Comparison of ENCODE assay signal across 16 cellular contexts in genomic region chr4:153933851-153934688, GRCh38.
A peak's percentile ranks its signal among the peaks of the same experiment; 100 is the strongest.
DNase-seq lines count a peak whose midpoint lies in the region; ATAC-seq and TF ChIP-seq lines count a peak whose summit lies in the region.
"Had no signal": no experiment of that assay in that cellular context is flagged by ENCODE, and none has a peak within 500 bp of the region (broad histone marks: within the 10 kb centered on the region; RNA-seq: fewer than 3 reads in every experiment).

No MANE protein-coding gene starts in this region.

- no peaks in the 10 kb centered on the region for H3K36me3 ChIP-seq in breast epithelium
- H3K36me3 ChIP-seq in trophoblast cell (ENCODE audit: control insufficient read depth in 1 of 2, insufficient read depth in 2 of 2, low read length in 2 of 2), result no peaks in the 10 kb centered on the region
- H3K36me3 ChIP-seq in effector memory CD4-positive, alpha-beta T cell (ENCODE audit: control insufficient read depth, insufficient read depth, low read length), result no peaks in the 10 kb centered on the region
- H3K36me3 ChIP-seq in right atrium auricular region, result no peaks in the 10 kb centered on the region

- no peaks in the 10 kb centered on the region for H3K27me3 Mint-ChIP-seq in MCF 10A (ENCODE audit: insufficient read depth, unreplicated experiment)

- peak overlapping the region; percentile 10 for H3K4me2 ChIP-seq in trophoblast cell (ENCODE audit: low read length)
- H3K4me2 ChIP-seq: hepatocyte had no signal

- H3K9me3 ChIP-seq in breast epithelium (no peaks in the 10 kb centered on the region), trophoblast cell (ENCODE audit: insufficient read depth, low read depth, low read length) (no peaks in the 10 kb centered on the region), right atrium auricular region (no peaks in the 10 kb centered on the region)
- H3K9me3 ChIP-seq in effector memory CD4-positive, alpha-beta T cell (ENCODE audit: control insufficient read depth, low read length), result no peaks in the 10 kb centered on the region

- peak overlapping the region; percentile 26 for H3K4ac ChIP-seq in trophoblast cell (ENCODE audit: low read depth, low read length)

- peak overlapping the region; percentile 58 for H2BK5ac ChIP-seq in trophoblast cell (ENCODE audit: low read depth, low read length, poor library complexity)

- POLR2A ChIA-PET in MCF 10A (lab: Yijun Ruan, JAX), result interaction anchor here (1.0 to 1.7 kb wide), 2 partner anchors 10 to 16 kb away, joined by 3 to 4 read pairs; no protein-coding TSS in a partner anchor

- H3K36me3 Mint-ChIP-seq in MCF 10A (ENCODE audit: insufficient read depth, unreplicated experiment), result no peaks in the 10 kb centered on the region

- no peak overlapping the region for H3K4me3 Mint-ChIP-seq in MCF 10A (ENCODE audit: unreplicated experiment)
- H3K4me3 Mint-ChIP-seq: effector memory CD8-positive, alpha-beta T cell had no signal

- H2AK5ac ChIP-seq in trophoblast cell (ENCODE audit: low read length), result no peak overlapping the region

- H3K4me3 ChIP-seq in breast epithelium (peak overlapping the region in 1 of 3 donors; percentile 13), fibroblast of mammary gland (ENCODE audit: control insufficient read depth, low read depth, low read length) (no peak overlapping the region), trophoblast cell (ENCODE audit: low read depth, low read length) (no peak overlapping the region), right atrium auricular region (no peak overlapping the region)
- no peak overlapping the region for H3K4me3 ChIP-seq in effector memory CD4-positive, alpha-beta T cell (ENCODE audit: insufficient read depth, low read depth, low read length, poor library complexity, severe bottlenecking)
- H3K4me3 ChIP-seq: hepatocyte, lung, SK-N-MC had no signal

- H4K91ac ChIP-seq in trophoblast cell (ENCODE audit: low read depth, low read length), result peak overlapping the region; percentile 78

- H3K4me1 Mint-ChIP-seq in MCF 10A (ENCODE audit: insufficient read depth, unreplicated experiment), result peaks cover 7% of the 10 kb centered on the region

- BruUV-seq in MCF 10A (replicated peaks; lab: Mats Ljungman, UMichigan), result no TSS peak

- H4K8ac ChIP-seq in trophoblast cell (ENCODE audit: low read depth, low read length), result peak overlapping the region; percentile 37

- no peaks in the 10 kb centered on the region for H3K9me3 Mint-ChIP-seq in MCF 10A (ENCODE audit: unreplicated experiment)
- H3K9me3 Mint-ChIP-seq: effector memory CD8-positive, alpha-beta T cell had no signal

- no peak for TF ChIP-seq POLR2A in breast epithelium (IDR thresholded peaks at IDR 0.05)

- no CpG with 5 or more reads among the region's 9 CpGs for WGBS in trophoblast cell (ENCODE audit: extremely low coverage, insufficient coverage, insufficient read length)

- H3K27ac ChIP-seq in breast epithelium (peak overlapping the region; percentile 78 to 92), trophoblast cell (ENCODE audit: low read depth, low read length) (peak overlapping the region; percentile 63), right atrium auricular region (peak overlapping the region in 1 of 2 donors; percentile 19)
- H3K27ac ChIP-seq in effector memory CD4-positive, alpha-beta T cell (ENCODE audit: insufficient read depth, low read length, poor library complexity, severe bottlenecking), result no peak overlapping the region
- H3K27ac ChIP-seq: 22Rv1, hepatocyte, SK-N-MC had no signal

- H2BK12ac ChIP-seq in trophoblast cell (ENCODE audit: low read length), result peak overlapping the region; percentile 89

- no peak overlapping the region for H3K27ac Mint-ChIP-seq in MCF 10A (ENCODE audit: low read depth, unreplicated experiment)
- H3K27ac Mint-ChIP-seq: effector memory CD8-positive, alpha-beta T cell had no signal

- H3K23ac ChIP-seq in trophoblast cell (ENCODE audit: low read length), result no peak overlapping the region

- peak overlapping the region; percentile 71 for H3K18ac ChIP-seq in trophoblast cell (ENCODE audit: low read length)

- peak overlapping the region; percentile 34 for H2BK120ac ChIP-seq in trophoblast cell (ENCODE audit: insufficient read depth, low read length, poor library complexity)

- H3K27me3 ChIP-seq in breast epithelium, result no peaks in the 10 kb centered on the region
- H3K27me3 ChIP-seq in trophoblast cell (ENCODE audit: insufficient read depth, low read length), result no peaks in the 10 kb centered on the region
- H3K27me3 ChIP-seq in effector memory CD4-positive, alpha-beta T cell (replicated peaks; ENCODE audit: control insufficient read depth, insufficient read depth, low read length, poor library complexity, severe bottlenecking), result no peaks in the 10 kb centered on the region
- no peaks in the 10 kb centered on the region for H3K27me3 ChIP-seq in right atrium auricular region
- H3K27me3 ChIP-seq: hepatocyte had no signal

- no peak for ATAC-seq in GM19395 (IDR thresholded peaks at IDR 0.05; ENCODE audit: unreplicated experiment)
- ATAC-seq: effector memory CD8-positive, alpha-beta T cell; stimulated activated naive CD8-positive, alpha-beta T cell treated with anti-CD3 and anti-CD28 coated beads, Interleukin-15, Interleukin-2, amounts not matched to agents 100 U/mL and 50 U/mL, for 24 hours had no signal

- intact Hi-C loops in breast epithelium (cut with DNase I; ENCODE audit: low total_unique reads) (no loop called here), MCF 10A (cut with micrococcal nuclease) (no loop called here)

- peaks cover 5% of the 10 kb centered on the region for H3K79me1 ChIP-seq in trophoblast cell (ENCODE audit: low read length)

- TF ChIP-seq CTCF in breast epithelium (IDR thresholded peaks at IDR 0.05) (no peak), MCF 10A (IDR thresholded peaks at IDR 0.05; ENCODE audit: unreplicated experiment) (no peak), fibroblast of mammary gland (conservative IDR thresholded peaks at IDR 0.05; ENCODE audit: control insufficient read depth, insufficient read depth, low read depth, low read length) (no peak), right atrium auricular region (IDR thresholded peaks at IDR 0.05) (no peak)

- H3K79me2 ChIP-seq in trophoblast cell (ENCODE audit: control insufficient read depth, insufficient read depth, low read length, poor library complexity), result no peaks in the 10 kb centered on the region
- H3K79me2 ChIP-seq: hepatocyte had no signal

- CTCF ChIA-PET in MCF 10A (lab: Yijun Ruan, JAX), result no interaction called here

- no peak for DNase-seq in breast epithelium (ENCODE audit: low spot score in 2 of 2)
- DNase-seq in MCF 10A (ENCODE audit: unreplicated experiment), result no peak
- DNase-seq in fibroblast of mammary gland (ENCODE audit: low read depth), result peak; percentile 33
- no peak for DNase-seq in trophoblast cell
- no peak for DNase-seq in foreskin melanocyte
- no peak for DNase-seq in effector memory CD4-positive, alpha-beta T cell
- DNase-seq in right atrium auricular region (ENCODE audit: low spot score), result no peak
- DNase-seq: effector memory CD8-positive, alpha-beta T cell; NCI-H2081 treated with DMSO at 0.1 percent for 48 hours; NK-92 treated with Interleukin-12 subunit alpha and Interleukin-12 subunit beta, amount 100 ng/mL, for 24 hours; stimulated activated naive CD8-positive, alpha-beta T cell treated with anti-CD3 and anti-CD28 coated beads, Interleukin-15, Interleukin-2, amounts not matched to agents 100 U/mL and 50 U/mL, for 24 hours had no signal

- no peak overlapping the region for H2AFZ ChIP-seq in trophoblast cell (ENCODE audit: insufficient read depth, low read length, poor library complexity)
- H2AFZ ChIP-seq: hepatocyte had no signal

- H3K14ac ChIP-seq in trophoblast cell (ENCODE audit: low read length), result peak overlapping the region; percentile 52

- H3K4me1 ChIP-seq in breast epithelium (no peaks in the 10 kb centered on the region), trophoblast cell (ENCODE audit: control insufficient read depth in 1 of 2, insufficient read depth in 2 of 2, low read length in 2 of 2) (peaks cover 3 to 16% of the 10 kb centered on the region in 2 experiments), right atrium auricular region (no peaks in the 10 kb centered on the region)
- no peaks in the 10 kb centered on the region for H3K4me1 ChIP-seq in effector memory CD4-positive, alpha-beta T cell (ENCODE audit: control insufficient read depth, insufficient read depth, low read length, poor library complexity, severe bottlenecking)

- no peak overlapping the region for H3K9ac ChIP-seq in trophoblast cell (ENCODE audit: low read length)

- no peak overlapping the region for H4K12ac ChIP-seq in trophoblast cell (ENCODE audit: low read depth, low read length)
